Comparison of ENCODE assay signal across 28 cellular contexts in the genomic region with DNA sequence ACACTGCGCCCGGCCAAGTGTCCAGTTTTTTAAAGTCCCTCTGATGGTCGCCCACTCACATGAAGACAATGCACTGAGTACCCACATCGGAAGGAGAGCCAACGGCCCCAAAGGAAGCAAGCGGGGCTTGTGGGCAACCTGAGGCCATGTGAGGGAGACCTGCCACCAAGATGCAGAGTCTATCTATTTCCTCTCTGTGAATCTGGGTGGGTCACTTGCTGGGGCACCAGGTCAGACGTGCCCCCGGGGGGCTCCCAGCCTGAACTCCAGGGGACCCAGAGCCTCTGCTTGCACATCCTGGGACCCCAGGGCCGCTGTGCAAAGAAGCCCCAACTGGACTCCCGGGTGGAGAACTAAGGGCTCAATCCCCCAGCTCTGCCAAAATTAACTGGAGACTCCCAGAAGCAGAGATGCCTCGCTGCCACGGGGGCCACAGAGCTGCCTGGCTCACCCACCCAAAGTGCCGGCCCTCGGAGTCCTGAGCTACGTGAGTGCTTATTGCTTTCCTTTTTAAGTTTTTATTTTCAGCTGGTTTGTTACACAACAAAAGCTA.
"Had no signal": no experiment of that assay in that cellular context is flagged by ENCODE, and none has a peak within 500 bp of the region (broad histone marks: within the 10 kb centered on the region; RNA-seq: fewer than 3 reads in every experiment).

No MANE protein-coding gene starts in this region.

- H3K9me3 ChIP-seq: esophagus squamous epithelium, mucosa of descending colon, neutrophil, prostate gland, sigmoid colon, testis, tibial artery, upper lobe of left lung had no signal

- H3K27me3 ChIP-seq: testis had no signal

- H3K4me3 ChIP-seq: dorsolateral prefrontal cortex, esophagus squamous epithelium, lung, mucosa of descending colon, prostate gland, sigmoid colon, testis, tibial artery, upper lobe of left lung had no signal

- H3K4me1 Mint-ChIP-seq: mesothelial cell of epicardium had no signal

- H3K4me3 Mint-ChIP-seq: memory B cell; mesothelial cell of epicardium; natural killer cell treated with Interleukin-12 subunit alpha and Interleukin-12 subunit beta and Interleukin-15 and Interleukin-18, amount 100 ng/mL, for 72 hours; neural crest cell; stimulated activated memory B cell treated with anti-CD40 and anti-IgM and Interleukin-4, amounts not matched to agents 10 μg/mL and 1 μg/mL and 100 μg/mL, for 72 hours had no signal

- H3K36me3 ChIP-seq: esophagus squamous epithelium, neutrophil, prostate gland, sigmoid colon, tibial artery, upper lobe of left lung had no signal

- ATAC-seq: left lobe of liver; mucosa of descending colon; natural killer cell treated with Interleukin-12 subunit alpha and Interleukin-12 subunit beta and Interleukin-15 and Interleukin-18, amount 100 ng/mL, for 72 hours; right cardiac atrium; stimulated activated memory B cell treated with anti-CD40 and anti-IgM and Interleukin-4, amounts not matched to agents 10 μg/mL and 1 μg/mL and 100 μg/mL, for 72 hours; stimulated activated naive CD8-positive, alpha-beta T cell treated with anti-CD3 and anti-CD28 coated beads, Interleukin-15, Interleukin-2, amounts not matched to agents 100 U/mL and 50 U/mL, for 24 hours had no signal

- H3K27ac ChIP-seq: dorsolateral prefrontal cortex, esophagus squamous epithelium, neutrophil, parathyroid adenoma, prostate gland, sigmoid colon, testis, tibial artery, upper lobe of left lung had no signal

- H3K36me3 Mint-ChIP-seq: mesothelial cell of epicardium; natural killer cell treated with Interleukin-12 subunit alpha and Interleukin-12 subunit beta and Interleukin-15 and Interleukin-18, amount 100 ng/mL, for 72 hours; stimulated activated memory B cell treated with anti-CD40 and anti-IgM and Interleukin-4, amounts not matched to agents 10 μg/mL and 1 μg/mL and 100 μg/mL, for 72 hours had no signal

- H3K4me1 ChIP-seq: parathyroid adenoma, prostate gland, testis had no signal

- DNase-seq: effector CD4-positive, alpha-beta T cell; esophagus squamous epithelium; foreskin melanocyte; glutamatergic neuron; hypothalamus; kidney; mucosa of descending colon; naive B cell; right cardiac atrium; sigmoid colon; stimulated activated CD4-positive, alpha-beta T cell treated with anti-CD3 and anti-CD28 coated beads, Interleukin-2, amount 100 ng/mL, for 24 hours; stimulated activated CD4-positive, alpha-beta T cell treated with anti-CD3 and anti-CD28 coated beads, Interleukin-4, amount 100 ng/mL, for 24 hours; stimulated activated naive CD8-positive, alpha-beta T cell treated with anti-CD3 and anti-CD28 coated beads, Interleukin-15, Interleukin-2, amounts not matched to agents 100 U/mL and 50 U/mL, for 24 hours; substantia nigra; testis had no signal

- H3K27ac Mint-ChIP-seq: memory B cell; mesothelial cell of epicardium; natural killer cell treated with Interleukin-12 subunit alpha and Interleukin-12 subunit beta and Interleukin-15 and Interleukin-18, amount 100 ng/mL, for 72 hours; stimulated activated memory B cell treated with anti-CD40 and anti-IgM and Interleukin-4, amounts not matched to agents 10 μg/mL and 1 μg/mL and 100 μg/mL, for 72 hours had no signal

- H3K9me3 Mint-ChIP-seq: memory B cell; mesothelial cell of epicardium; natural killer cell treated with Interleukin-12 subunit alpha and Interleukin-12 subunit beta and Interleukin-15 and Interleukin-18, amount 100 ng/mL, for 72 hours; neural crest cell; stimulated activated memory B cell treated with anti-CD40 and anti-IgM and Interleukin-4, amounts not matched to agents 10 μg/mL and 1 μg/mL and 100 μg/mL, for 72 hours had no signal
